ENCODE assay signal across 8 cellular contexts in genomic region chr4:41990383-41991111, GRCh38. TPM values are rescaled to one million over a fixed set of nuclear protein-coding genes. Genes with fewer than 3 reads are reported as not detected.
DNase-seq lines count a peak whose midpoint lies in the region; ATAC-seq and TF ChIP-seq lines count a peak whose summit lies in the region.

Gene SLC30A9, plus strand, starts transcription at chr4:41990530. Its CDS starts 122 bp downstream, at chr4:41990652.

- peaks cover 4% of the 10 kb centered on the region for H3K79me1 ChIP-seq in trophoblast cell (ENCODE audit: low read length)

- H3K36me3 ChIP-seq in trophoblast cell (ENCODE audit: control insufficient read depth in 1 of 2, insufficient read depth in 2 of 2, low read length in 2 of 2) = peaks cover 0 to 2% of the 10 kb centered on the region in 2 experiments
- H3K36me3 ChIP-seq in transverse colon = no peaks in the 10 kb centered on the region

- H3K4me3 ChIP-seq in GM12875 (ENCODE audit: low read depth, low read length) (peak within 1 kb of the TSS; percentile 97), trophoblast cell (ENCODE audit: low read depth, low read length) (peak within 1 kb of the TSS; percentile 96), transverse colon (peak within 1 kb of the TSS; percentile 67 to 96 (median 86))

- H2BK120ac ChIP-seq in trophoblast cell (ENCODE audit: insufficient read depth, low read length, poor library complexity) = peak within 1 kb of the TSS; percentile 0

- H3K23ac ChIP-seq in trophoblast cell (ENCODE audit: low read length) = no peak within 1 kb of the TSS

- peak within 1 kb of the TSS; percentile 93 for H4K8ac ChIP-seq in trophoblast cell (ENCODE audit: low read depth, low read length)

- peak within 1 kb of the TSS; percentile 42 for H2BK5ac ChIP-seq in trophoblast cell (ENCODE audit: low read depth, low read length, poor library complexity)

- H3K4me2 ChIP-seq in trophoblast cell (ENCODE audit: low read length) = peak within 1 kb of the TSS; percentile 77

- H2BK12ac ChIP-seq in trophoblast cell (ENCODE audit: low read length) = no peak within 1 kb of the TSS

- H3K4me1 ChIP-seq in trophoblast cell (ENCODE audit: control insufficient read depth in 1 of 2, insufficient read depth in 2 of 2, low read length in 2 of 2) (peaks cover 6 to 8% of the 10 kb centered on the region in 2 experiments), transverse colon (peaks cover 10 to 32% (median 20%) of the 10 kb centered on the region in 4 donors)

- peak within 1 kb of the TSS; percentile 77 for H4K91ac ChIP-seq in trophoblast cell (ENCODE audit: low read depth, low read length)

- no peaks in the 10 kb centered on the region for H3K27me3 Mint-ChIP-seq in activated naive CD8-positive, alpha-beta T cell treated with anti-CD3 and anti-CD28 coated beads, Interleukin-2, amount 50 U/mL, for 24 hours

- H4K12ac ChIP-seq in trophoblast cell (ENCODE audit: low read depth, low read length) = peak within 1 kb of the TSS; percentile 92

- peak; percentile 100 for ATAC-seq in HG02798 (IDR thresholded peaks at IDR 0.05; ENCODE audit: poor library complexity, unreplicated experiment)
- ATAC-seq in activated naive CD8-positive, alpha-beta T cell treated with anti-CD3 and anti-CD28 coated beads, Interleukin-2, amount 50 U/mL, for 24 hours = peak; percentile 99

- peak within 1 kb of the TSS; percentile 90 for H3K9ac ChIP-seq in trophoblast cell (ENCODE audit: low read length)

- TF ChIP-seq EP300 in transverse colon (IDR thresholded peaks at IDR 0.05; ENCODE audit: low read depth) = no peak

- H2AK5ac ChIP-seq in trophoblast cell (ENCODE audit: low read length) = peak within 1 kb of the TSS; percentile 84

- peaks cover 10% of the 10 kb centered on the region for H3K79me2 ChIP-seq in trophoblast cell (ENCODE audit: control insufficient read depth, insufficient read depth, low read length, poor library complexity)

- H3K9me3 Mint-ChIP-seq in activated naive CD8-positive, alpha-beta T cell treated with anti-CD3 and anti-CD28 coated beads, Interleukin-2, amount 50 U/mL, for 24 hours = no peaks in the 10 kb centered on the region

- H3K27ac ChIP-seq in trophoblast cell (ENCODE audit: low read depth, low read length) (peak within 1 kb of the TSS; percentile 15), transverse colon (peak within 1 kb of the TSS; percentile 84 to 88 (median 86))

- peak; percentile 43; the same call in 1 of the 2 replicates for TF ChIP-seq CTCF in GM12875 (IDR thresholded peaks at IDR 0.05; ENCODE audit: borderline replicate concordance, insufficient read depth, low read depth, low read length)
- TF ChIP-seq CTCF in transverse colon (IDR thresholded peaks at IDR 0.05) = peak; percentile 37 to 78 (median 58)

- H3K27ac Mint-ChIP-seq in activated naive CD8-positive, alpha-beta T cell treated with anti-CD3 and anti-CD28 coated beads, Interleukin-2, amount 50 U/mL, for 24 hours = peak within 1 kb of the TSS; percentile 88

- peak within 1 kb of the TSS; percentile 89 for H2AFZ ChIP-seq in trophoblast cell (ENCODE audit: insufficient read depth, low read length, poor library complexity)

- H3K14ac ChIP-seq in trophoblast cell (ENCODE audit: low read length) = peak within 1 kb of the TSS; percentile 85

- in situ Hi-C loops in transverse colon (cut with MboI; ENCODE audit: low pct_ligation_motif_present in 1 of 4, low pct_unique_long_range_greater_than_20kb in 1 of 4, low sequenced_read_pairs in 3 of 4) = no loop called here

- no peaks in the 10 kb centered on the region for H3K9me3 ChIP-seq in trophoblast cell (ENCODE audit: insufficient read depth, low read depth, low read length)
- H3K9me3 ChIP-seq in transverse colon = no peaks in the 10 kb centered on the region

- peak; percentile 79 for TF ChIP-seq POLR2A in transverse colon (IDR thresholded peaks at IDR 0.05)

- peaks cover 37% of the 10 kb centered on the region for H3K4me1 Mint-ChIP-seq in activated naive CD8-positive, alpha-beta T cell treated with anti-CD3 and anti-CD28 coated beads, Interleukin-2, amount 50 U/mL, for 24 hours

- WGBS in trophoblast cell (ENCODE audit: extremely low coverage, insufficient coverage, insufficient read length) = no CpG with 5 or more reads among the region's 63 CpGs
- WGBS in transverse colon (ENCODE audit: low coverage in 1 of 2), 2 donors = 0 to 1% methylated on average over 10 to 59 of the region's 63 CpGs

- H3K27me3 ChIP-seq in trophoblast cell (ENCODE audit: insufficient read depth, low read length) (no peaks in the 10 kb centered on the region), transverse colon (no peaks in the 10 kb centered on the region)

- H3K36me3 Mint-ChIP-seq in activated naive CD8-positive, alpha-beta T cell treated with anti-CD3 and anti-CD28 coated beads, Interleukin-2, amount 50 U/mL, for 24 hours (ENCODE audit: low read depth) = peaks cover 14% of the 10 kb centered on the region

- peak; percentile 52 for DNase-seq in NCI-H1417 treated with DMSO at 0.1 percent for 48 hours (lab: John Stamatoyannopoulos, UW)
- peak; percentile 91 for DNase-seq in SW480 (ENCODE audit: low spot score)
- DNase-seq in activated naive CD8-positive, alpha-beta T cell treated with anti-CD3 and anti-CD28 coated beads, Interleukin-2, amount 50 U/mL, for 24 hours = peak; percentile 91
- DNase-seq in cardiac septum (ENCODE audit: low spot score) = peak; percentile 98
- DNase-seq in trophoblast cell = peak; percentile 93 to 97
- DNase-seq in transverse colon = peak; percentile 96

- H3K4me3 Mint-ChIP-seq in activated naive CD8-positive, alpha-beta T cell treated with anti-CD3 and anti-CD28 coated beads, Interleukin-2, amount 50 U/mL, for 24 hours = peak within 1 kb of the TSS; percentile 89

- intact Hi-C loops in cardiac septum (cut with DNase I) (no loop called here), transverse colon (cut with DNase I; ENCODE audit: low total_unique reads) (no loop called here)

- H3K4ac ChIP-seq in trophoblast cell (ENCODE audit: low read depth, low read length) = peak within 1 kb of the TSS; percentile 95

- H3K18ac ChIP-seq in trophoblast cell (ENCODE audit: low read length) = peak within 1 kb of the TSS; percentile 89

RNA-seq across cellular contexts. Expression of gene SLC30A9, which starts in this region (rescaled TPM):
- total RNA-seq in cardiac septum = 65.3 TPM
- polyA plus RNA-seq in trophoblast cell (2013) = 29.7 and 31.2 TPM in 2 replicates
- 10 to 100 TPM; 42.6 to 59.8 (median 47.9) TPM for total RNA-seq in transverse colon

Comparison
In these comparisons a context has a peak if more than half of its experiments do, and no peak if none do; other contexts are left out.
1. Peak in every context shown above with its lines: DNase-seq, ATAC-seq, H3K4me3 ChIP-seq and H3K27ac ChIP-seq.